In genomic region chr4:138063581-138063980, GRCh38 we compare ENCODE assay signal across 1 cellular context.
TF ChIP-seq lines count a peak whose summit lies in the region.

No MANE protein-coding gene starts in this region.

TF ChIP-seq in WTC11, 78 proteins besides CTCF, POLR2A, EP300 and RAD21:
- no peak for TF ChIP-seq HMGA2 (CRISPR knock-in tag; IDR thresholded peaks at IDR 0.05)
- no peak for TF ChIP-seq ZNF232 (CRISPR knock-in tag; IDR thresholded peaks at IDR 0.05)
- TF ChIP-seq IRF1 (CRISPR knock-in tag; IDR thresholded peaks at IDR 0.05), result no peak
- no peak for TF ChIP-seq MXD4 (CRISPR knock-in tag; IDR thresholded peaks at IDR 0.05; ENCODE audit: borderline replicate concordance)
- TF ChIP-seq, protein P1, sequence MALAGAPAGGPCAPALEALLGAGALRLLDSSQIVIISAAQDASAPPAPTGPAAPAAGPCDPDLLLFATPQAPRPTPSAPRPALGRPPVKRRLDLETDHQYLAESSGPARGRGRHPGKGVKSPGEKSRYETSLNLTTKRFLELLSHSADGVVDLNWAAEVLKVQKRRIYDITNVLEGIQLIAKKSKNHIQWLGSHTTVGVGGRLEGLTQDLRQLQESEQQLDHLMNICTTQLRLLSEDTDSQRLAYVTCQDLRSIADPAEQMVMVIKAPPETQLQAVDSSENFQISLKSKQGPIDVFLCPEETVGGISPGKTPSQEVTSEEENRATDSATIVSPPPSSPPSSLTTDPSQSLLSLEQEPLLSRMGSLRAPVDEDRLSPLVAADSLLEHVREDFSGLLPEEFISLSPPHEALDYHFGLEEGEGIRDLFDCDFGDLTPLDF (CRISPR knock-in tag; IDR thresholded peaks at IDR 0.05), result no peak
- no peak for TF ChIP-seq TCF7 (CRISPR knock-in tag; IDR thresholded peaks at IDR 0.05; ENCODE audit: low read depth)
- TF ChIP-seq SP1 (CRISPR knock-in tag; conservative IDR thresholded peaks at IDR 0.05), result no peak
- no peak for TF ChIP-seq PRRX2 (CRISPR knock-in tag; IDR thresholded peaks at IDR 0.05)
- TF ChIP-seq, protein P2, sequence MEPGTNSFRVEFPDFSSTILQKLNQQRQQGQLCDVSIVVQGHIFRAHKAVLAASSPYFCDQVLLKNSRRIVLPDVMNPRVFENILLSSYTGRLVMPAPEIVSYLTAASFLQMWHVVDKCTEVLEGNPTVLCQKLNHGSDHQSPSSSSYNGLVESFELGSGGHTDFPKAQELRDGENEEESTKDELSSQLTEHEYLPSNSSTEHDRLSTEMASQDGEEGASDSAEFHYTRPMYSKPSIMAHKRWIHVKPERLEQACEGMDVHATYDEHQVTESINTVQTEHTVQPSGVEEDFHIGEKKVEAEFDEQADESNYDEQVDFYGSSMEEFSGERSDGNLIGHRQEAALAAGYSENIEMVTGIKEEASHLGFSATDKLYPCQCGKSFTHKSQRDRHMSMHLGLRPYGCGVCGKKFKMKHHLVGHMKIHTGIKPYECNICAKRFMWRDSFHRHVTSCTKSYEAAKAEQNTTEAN (CRISPR knock-in tag; IDR thresholded peaks at IDR 0.05), result no peak
- no peak for TF ChIP-seq CREM (CRISPR knock-in tag; IDR thresholded peaks at IDR 0.05)
- no peak for TF ChIP-seq SMAD3 (CRISPR knock-in tag; IDR thresholded peaks at IDR 0.05; ENCODE audit: borderline replicate concordance)
- TF ChIP-seq, protein P3, sequence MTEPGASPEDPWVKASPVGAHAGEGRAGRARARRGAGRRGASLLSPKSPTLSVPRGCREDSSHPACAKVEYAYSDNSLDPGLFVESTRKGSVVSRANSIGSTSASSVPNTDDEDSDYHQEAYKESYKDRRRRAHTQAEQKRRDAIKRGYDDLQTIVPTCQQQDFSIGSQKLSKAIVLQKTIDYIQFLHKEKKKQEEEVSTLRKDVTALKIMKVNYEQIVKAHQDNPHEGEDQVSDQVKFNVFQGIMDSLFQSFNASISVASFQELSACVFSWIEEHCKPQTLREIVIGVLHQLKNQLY (CRISPR knock-in tag; IDR thresholded peaks at IDR 0.05), result no peak
